Comparison of ENCODE assay signal across 26 cellular contexts in the genomic region with DNA sequence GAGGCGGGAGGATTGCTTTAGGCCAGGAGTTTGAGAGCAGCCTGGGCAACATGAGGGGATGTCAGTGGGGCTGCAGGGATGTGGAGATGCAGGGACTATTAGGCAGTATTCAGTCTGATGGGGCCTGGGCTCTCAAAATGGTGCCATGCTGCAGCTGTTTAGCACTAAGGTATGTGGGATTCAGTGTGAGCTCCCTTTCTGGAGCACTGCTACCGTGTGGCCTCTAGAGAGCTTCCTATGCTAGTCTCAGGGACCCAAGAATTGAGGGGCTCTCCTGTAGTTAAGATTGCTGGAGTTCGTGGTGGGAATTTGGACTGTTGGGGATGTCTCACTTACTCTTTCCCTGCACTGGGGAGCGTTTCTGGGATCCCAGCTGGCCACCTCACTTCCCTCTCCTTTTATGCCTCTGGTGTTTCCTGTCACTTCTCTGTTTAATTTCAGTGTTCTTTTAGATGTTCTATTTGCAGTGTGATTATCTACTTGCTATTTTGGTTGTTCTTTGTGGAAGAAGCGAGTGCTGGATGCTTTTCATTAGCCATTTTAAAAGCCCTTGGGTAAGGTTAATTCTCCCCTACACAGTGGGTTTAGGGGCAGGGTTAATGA.
"Had no signal": no experiment of that assay in that cellular context is flagged by ENCODE, and none has a peak within 500 bp of the region (broad histone marks: within the 10 kb centered on the region; RNA-seq: fewer than 3 reads in every experiment).

No MANE protein-coding gene starts in this region.

- H3K4me3 ChIP-seq: esophagus squamous epithelium, gastroesophageal sphincter, hepatocyte, left lung, lung, psoas muscle, sigmoid colon, skin epidermis, thoracic aorta, transverse colon had no signal

- H3K9me3 ChIP-seq: esophagus squamous epithelium, gastroesophageal sphincter, left lung, psoas muscle, sigmoid colon, thoracic aorta, transverse colon had no signal

- H3K27me3 ChIP-seq: esophagus squamous epithelium, gastroesophageal sphincter, hepatocyte, left lung, sigmoid colon, transverse colon had no signal

- H3K27ac Mint-ChIP-seq: effector memory CD8-positive, alpha-beta T cell; stimulated activated naive B cell treated with anti-CD40 and anti-IgM and Interleukin-4, amounts not matched to agents 10 μg/mL and 1 μg/mL and 100 μg/mL, for 72 hours; stimulated activated naive CD8-positive, alpha-beta T cell treated with anti-CD3 and anti-CD28 coated beads, Interleukin-15, amount 100 ng/mL, for 72 hours had no signal

- DNase-seq: cerebellar nuclear complex; effector memory CD8-positive, alpha-beta T cell; esophagus squamous epithelium; foreskin fibroblast; glutamatergic neuron; left lung; mesenchymal stem cell; midbrain; naive B cell; occipital lobe; psoas muscle; retina; sigmoid colon; stimulated activated CD4-positive, alpha-beta T cell treated with anti-CD3 and anti-CD28 coated beads, Interleukin-2, amount 100 ng/mL, for 24 hours; stimulated activated CD4-positive, alpha-beta T cell treated with anti-CD3 and anti-CD28 coated beads, Interleukin-4, amount 100 ng/mL, for 4 hours; stimulated activated naive B cell treated with anti-CD40 and anti-IgM and Interleukin-4, amounts not matched to agents 10 μg/mL and 1 μg/mL and 100 μg/mL, for 72 hours; stimulated activated naive CD8-positive, alpha-beta T cell treated with anti-CD3 and anti-CD28 coated beads, Interleukin-15, amount 100 ng/mL, for 72 hours; transverse colon had no signal

- H3K79me2 ChIP-seq: hepatocyte had no signal

- H3K27ac ChIP-seq: epithelial cell of prostate, esophagus squamous epithelium, gastroesophageal sphincter, hepatocyte, left lung, psoas muscle, skin epidermis, thoracic aorta, transverse colon had no signal

- H3K4me1 ChIP-seq: gastroesophageal sphincter, left lung, psoas muscle had no signal

- H3K36me3 ChIP-seq: esophagus squamous epithelium, gastroesophageal sphincter, left lung, sigmoid colon, thoracic aorta, transverse colon had no signal

- H3K27me3 Mint-ChIP-seq: dendritic cell treated with granulocyte-macrophage colony-stimulating factor and Interleukin-4, amounts not matched to agents 40 ng/mL and 50 ng/mL, for 4 days had no signal

- H2AFZ ChIP-seq: hepatocyte had no signal

- H3K4me3 Mint-ChIP-seq: dendritic cell treated with granulocyte-macrophage colony-stimulating factor and Interleukin-4, amounts not matched to agents 40 ng/mL and 50 ng/mL, for 4 days; effector memory CD8-positive, alpha-beta T cell; naive B cell; nephron; stimulated activated naive B cell treated with anti-CD40 and anti-IgM and Interleukin-4, amounts not matched to agents 10 μg/mL and 1 μg/mL and 100 μg/mL, for 72 hours; stimulated activated naive CD8-positive, alpha-beta T cell treated with anti-CD3 and anti-CD28 coated beads, Interleukin-15, amount 100 ng/mL, for 72 hours had no signal

- H3K4me2 ChIP-seq: hepatocyte had no signal

- H3K9me3 Mint-ChIP-seq: dendritic cell treated with granulocyte-macrophage colony-stimulating factor and Interleukin-4, amounts not matched to agents 40 ng/mL and 50 ng/mL, for 4 days; effector memory CD8-positive, alpha-beta T cell; naive B cell; nephron; stimulated activated naive B cell treated with anti-CD40 and anti-IgM and Interleukin-4, amounts not matched to agents 10 μg/mL and 1 μg/mL and 100 μg/mL, for 72 hours; stimulated activated naive CD8-positive, alpha-beta T cell treated with anti-CD3 and anti-CD28 coated beads, Interleukin-15, amount 100 ng/mL, for 72 hours had no signal

- ATAC-seq: effector memory CD8-positive, alpha-beta T cell; gastroesophageal sphincter; left lung; psoas muscle; stimulated activated naive CD8-positive, alpha-beta T cell treated with anti-CD3 and anti-CD28 coated beads, Interleukin-15, amount 100 ng/mL, for 72 hours had no signal

- H3K36me3 Mint-ChIP-seq: naive B cell; stimulated activated naive B cell treated with anti-CD40 and anti-IgM and Interleukin-4, amounts not matched to agents 10 μg/mL and 1 μg/mL and 100 μg/mL, for 72 hours had no signal

- H3K4me1 Mint-ChIP-seq: stimulated activated naive CD8-positive, alpha-beta T cell treated with anti-CD3 and anti-CD28 coated beads, Interleukin-15, amount 100 ng/mL, for 72 hours had no signal
